18 cellular contexts compared by ENCODE assay signal in genomic region chr12:90569685-90570084, GRCh38.
A peak's percentile ranks its signal among the peaks of the same experiment; 100 is the strongest.
DNase-seq lines count a peak whose midpoint lies in the region; ATAC-seq and TF ChIP-seq lines count a peak whose summit lies in the region.
"Had no signal": no experiment of that assay in that cellular context is flagged by ENCODE, and none has a peak within 500 bp of the region (broad histone marks: within the 10 kb centered on the region; RNA-seq: fewer than 3 reads in every experiment).

No MANE protein-coding gene starts in this region.

- TF ChIP-seq CTCF in PC-9 (conservative IDR thresholded peaks at IDR 0.05) (no peak), fibroblast of villous mesenchyme (IDR thresholded peaks at IDR 0.05; ENCODE audit: insufficient read depth, low read depth, low read length) (no peak)

- H3K4me2 ChIP-seq in PC-9 = no peak overlapping the region
- H3K4me2 ChIP-seq: BLaER1, GM23338 had no signal

- H3K9me2 ChIP-seq in PC-9 (ENCODE audit: insufficient read depth) = no peaks in the 10 kb centered on the region

- POLR2A ChIA-PET in PC-9 (lab: Charles Lee; ENCODE audit: unreplicated experiment) = no interaction called here

- H3K79me2 ChIP-seq in PC-9 (ENCODE audit: low read depth) = no peaks in the 10 kb centered on the region

- H3K27me3 ChIP-seq in PC-9 (ENCODE audit: insufficient read depth, low read depth) = no peaks in the 10 kb centered on the region
- H3K27me3 ChIP-seq: BLaER1 had no signal

- no peaks in the 10 kb centered on the region for H3K9me3 ChIP-seq in PC-9 (ENCODE audit: insufficient read depth, low read depth)
- H3K9me3 ChIP-seq: Caco-2, HAP-1 had no signal

- H3F3A ChIP-seq in PC-9 (ENCODE audit: insufficient read depth, low read depth) = no peaks in the 10 kb centered on the region

- H3K4me3 ChIP-seq in PC-9 = no peak overlapping the region
- H3K4me3 ChIP-seq in fibroblast of villous mesenchyme (ENCODE audit: low read depth, low read length) = no peak overlapping the region
- H3K4me3 ChIP-seq: BLaER1, GM12878, GM23338, HAP-1 had no signal

- no peak overlapping the region for H3K27ac ChIP-seq in PC-9
- H3K27ac ChIP-seq: BLaER1, C4-2B had no signal

- DNase-seq in PC-9 (no peak), fibroblast of villous mesenchyme (ENCODE audit: low read depth) (peak; percentile 3), Ammon's horn (ENCODE audit: low spot score) (no peak), head of caudate nucleus (no peak)
- DNase-seq: Caco-2; CD4-positive, CD25-positive, alpha-beta regulatory T cell; CD8-positive, alpha-beta T cell; DMS79; EL; GDM1; HFFc6 had no signal

- BruUV-seq in PC-9 (replicated peaks; lab: Mats Ljungman, UMichigan) = no TSS peak

- intact Hi-C loops in PC-9 (cut with micrococcal nuclease; ENCODE audit: unreplicated experiment) = no loop called here
- intact Hi-C loops in head of caudate nucleus (cut with DNase I) = no loop called here

- no peak for ATAC-seq in SK-N-SH treated with all-trans-retinoic acid at 6 μM for 48 hours
- ATAC-seq in GM18909 (IDR thresholded peaks at IDR 0.05; ENCODE audit: poor library complexity, unreplicated experiment) = no peak
- ATAC-seq: CD8-positive, alpha-beta T cell; GM12878; GM23338 had no signal

- no peaks in the 10 kb centered on the region for H3K36me3 ChIP-seq in PC-9 (ENCODE audit: low read depth)
- H3K36me3 ChIP-seq: BLaER1, HAP-1 had no signal

- H3K4me1 ChIP-seq in PC-9 (replicated peaks; ENCODE audit: insufficient read depth) = no peaks in the 10 kb centered on the region
- H3K4me1 ChIP-seq: BLaER1, Caco-2, HAP-1 had no signal

- H2AFZ ChIP-seq in PC-9 = peak overlapping the region; percentile 51; the same call in 1 of the 2 replicates
- H2AFZ ChIP-seq: GM23338 had no signal

- CTCF ChIA-PET in PC-9 (lab: Charles Lee) = no interaction called here

- H4K20me1 ChIP-seq in PC-9 (ENCODE audit: insufficient read depth) = no peaks in the 10 kb centered on the region
- H4K20me1 ChIP-seq: BLaER1 had no signal

TF ChIP-seq in SK-N-SH treated with all-trans-retinoic acid at 6 μM for 48 hours, 23 proteins besides CTCF, POLR2A, EP300 and RAD21:
- TF ChIP-seq ESRRG (CRISPR knock-in tag; IDR thresholded peaks at IDR 0.05) = no peak
- peak; percentile 40 for TF ChIP-seq TCF4 (CRISPR knock-in tag; IDR thresholded peaks at IDR 0.05; ENCODE audit: borderline replicate concordance)
- TF ChIP-seq ISL1 (CRISPR knock-in tag; IDR thresholded peaks at IDR 0.05) = peak; percentile 27; the same call in 1 of the 2 replicates
